Comparison of ENCODE assay signal across 11 cellular contexts in the genomic region with DNA sequence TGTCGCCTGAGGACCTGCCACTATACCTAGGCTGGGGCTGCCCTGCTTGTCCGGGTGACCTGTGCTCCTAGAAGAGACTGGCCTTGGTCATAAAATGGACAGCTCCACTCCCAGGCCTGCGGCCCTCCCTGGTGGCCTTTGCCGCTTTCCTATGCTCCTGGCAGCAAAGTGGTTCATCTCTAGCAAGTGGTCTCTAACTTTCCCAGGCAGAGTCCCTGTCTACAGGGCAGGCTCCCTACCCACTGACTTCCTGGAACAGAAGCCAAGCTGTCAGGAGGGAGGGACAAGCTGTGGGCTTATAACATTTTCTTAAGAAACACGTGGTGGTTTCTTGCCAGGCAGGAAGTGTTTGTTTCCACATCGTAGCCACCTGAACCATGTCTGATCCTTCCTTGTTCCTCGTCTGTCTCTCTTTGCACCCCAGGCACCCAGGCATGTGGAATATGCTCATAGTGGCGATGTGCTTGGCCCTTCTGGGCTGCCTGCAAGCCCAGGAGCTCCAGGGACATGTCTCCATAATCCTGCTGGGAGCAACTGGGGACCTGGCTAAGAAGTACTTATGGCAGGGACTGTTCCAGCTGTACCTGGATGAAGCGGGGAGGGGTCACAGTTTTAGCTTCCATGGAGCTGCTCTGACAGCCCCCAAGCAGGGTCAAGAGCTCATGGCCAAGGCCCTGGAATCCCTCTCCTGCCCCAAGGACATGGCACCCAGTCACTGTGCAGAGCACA. TPM values are rescaled to one million over a fixed set of nuclear protein-coding genes. Genes with fewer than 3 reads are reported as not detected.
DNase-seq lines count a peak whose midpoint lies in the region; ATAC-seq and TF ChIP-seq lines count a peak whose summit lies in the region.
"Had no signal": no experiment of that assay in that cellular context is flagged by ENCODE, and none has a peak within 500 bp of the region (broad histone marks: within the 10 kb centered on the region; RNA-seq: fewer than 3 reads in every experiment).

No MANE protein-coding gene starts in this region.

- POLR2A ChIA-PET in RWPE1 (lab: Yijun Ruan, JAX; ENCODE audit: low non-redundant PET), result no interaction called here

- WGBS in esophagus squamous epithelium, 2 donors, result 26 to 56% methylated on average over 4 to 7 of the region's 9 CpGs

- DNase-seq in SIG-M5 treated with dmso at 0.1 percent for 504 hours (lab: John Stamatoyannopoulos, UW; ENCODE audit: unreplicated experiment) (peak; percentile 62), SIG-M5 (lab: John Stamatoyannopoulos, UW) (no peak), RWPE1 (ENCODE audit: low spot score) (no peak), esophagus squamous epithelium (lab: John Stamatoyannopoulos, UW) (no peak), gastrocnemius medialis (peak; percentile 46 to 78)
- DNase-seq in activated CD4-positive, CD25-positive, alpha-beta regulatory T cell (lab: John Stamatoyannopoulos, UW), result no peak
- DNase-seq: 8988T, NCI-H1436 treated with DMSO at 0.1 percent for 48 hours, OCI-M1 had no signal

- TF ChIP-seq POLR2A in esophagus squamous epithelium (IDR thresholded peaks at IDR 0.05) (no peak), gastrocnemius medialis (IDR thresholded peaks at IDR 0.05) (peak; percentile 51 to 71)

- H3K4me3 ChIP-seq in esophagus squamous epithelium (no peak overlapping the region), gastrocnemius medialis (peak overlapping the region in 2 of 4 donors; percentile 18 to 36)

- intact Hi-C loops in esophagus squamous epithelium (cut with DNase I) (no loop called here), gastrocnemius medialis (cut with DNase I; ENCODE audit: low total_unique reads) (loop anchor here (5.0 kb wide), 2 partner anchors 133 to 308 kb away; no protein-coding TSS in a partner anchor)

- TF ChIP-seq CTCF in RWPE1 (conservative IDR thresholded peaks at IDR 0.05; ENCODE audit: low read depth) (no peak), esophagus squamous epithelium (IDR thresholded peaks at IDR 0.05) (no peak), gastrocnemius medialis (IDR thresholded peaks at IDR 0.05 in 4 of 5, conservative IDR thresholded peaks at IDR 0.05 in 1 of 5) (no peak)

- H3K27me3 ChIP-seq in esophagus squamous epithelium, result no peaks in the 10 kb centered on the region
- no peaks in the 10 kb centered on the region for H3K27me3 ChIP-seq in gastrocnemius medialis

- peaks cover 6 to 33% (median 9%) of the 10 kb centered on the region in 3 donors for H3K36me3 ChIP-seq in esophagus squamous epithelium
- peaks cover 0 to 10% of the 10 kb centered on the region in 2 donors for H3K36me3 ChIP-seq in gastrocnemius medialis

- in situ Hi-C loops in gastrocnemius medialis (cut with MboI; ENCODE audit: low sequenced_read_pairs in 4 of 4), result no loop called here

- ATAC-seq in gastrocnemius medialis (peak in 1 of 2 donors; percentile 20), GM21360 (IDR thresholded peaks at IDR 0.05; ENCODE audit: unreplicated experiment) (no peak), GM21576 (IDR thresholded peaks at IDR 0.05; ENCODE audit: unreplicated experiment) (no peak)

- peak overlapping the region; percentile 14 for H3K27ac ChIP-seq in RWPE1
- peak overlapping the region; percentile 79 to 94 (median 92) for H3K27ac ChIP-seq in esophagus squamous epithelium
- H3K27ac ChIP-seq in gastrocnemius medialis, result peak overlapping the region; percentile 86 to 99 (median 92)

- CTCF ChIA-PET in RWPE1 (lab: Yijun Ruan, JAX), result interaction anchor here (1.1 kb wide), 1 partner anchor 46 kb away, joined by 3 read pairs; no protein-coding TSS in a partner anchor

- no peaks in the 10 kb centered on the region for H3K9me3 ChIP-seq in esophagus squamous epithelium
- no peaks in the 10 kb centered on the region for H3K9me3 ChIP-seq in gastrocnemius medialis

- peaks cover 70 to 100% (median 85%) of the 10 kb centered on the region in 3 donors for H3K4me1 ChIP-seq in esophagus squamous epithelium
- H3K4me1 ChIP-seq in gastrocnemius medialis, result peaks cover 96 to 97% of the 10 kb centered on the region in 2 donors

RNA-seq across cellular contexts. Expression of gene H6PD, which starts 10.1 kb away (rescaled TPM):
- total RNA-seq in esophagus squamous epithelium (10 to 100 TPM; 10.6 to 35.5 (median 18.7) TPM), gastrocnemius medialis (10 to 100 TPM; 37.3 to 65.1 (median 44.4) TPM)

RNA-seq across cellular contexts. Expression of gene SPSB1, which starts 48.0 kb away (rescaled TPM):
- total RNA-seq in esophagus squamous epithelium (10 to 100 TPM; 15.2 to 35.5 (median 25.2) TPM), gastrocnemius medialis (100 to 1,000 TPM in 1 of 4 donors, 10 to 100 TPM in 3; 40.4 to 161 (median 56.6) TPM)

Comparison
In these comparisons a context has a peak if more than half of its experiments do, and no peak if none do; other contexts are left out.
1. DNase-seq: peak in SIG-M5 treated with dmso at 0.1 percent for 504 hours (single experiment) and gastrocnemius medialis (2 of 2); none in SIG-M5 (single experiment), RWPE1 (single experiment), esophagus squamous epithelium (single experiment) and activated CD4-positive, CD25-positive, alpha-beta regulatory T cell (0 of 4).
2. H3K27ac ChIP-seq: peak in every context shown above with its lines; median percentile 92 in gastrocnemius medialis; 92 in esophagus squamous epithelium; 14 in RWPE1.
3. POLR2A ChIP-seq: peak in gastrocnemius medialis (2 of 2); none in esophagus squamous epithelium (0 of 4).